ENCODE assay signal across 8 cellular contexts in the genomic region with DNA sequence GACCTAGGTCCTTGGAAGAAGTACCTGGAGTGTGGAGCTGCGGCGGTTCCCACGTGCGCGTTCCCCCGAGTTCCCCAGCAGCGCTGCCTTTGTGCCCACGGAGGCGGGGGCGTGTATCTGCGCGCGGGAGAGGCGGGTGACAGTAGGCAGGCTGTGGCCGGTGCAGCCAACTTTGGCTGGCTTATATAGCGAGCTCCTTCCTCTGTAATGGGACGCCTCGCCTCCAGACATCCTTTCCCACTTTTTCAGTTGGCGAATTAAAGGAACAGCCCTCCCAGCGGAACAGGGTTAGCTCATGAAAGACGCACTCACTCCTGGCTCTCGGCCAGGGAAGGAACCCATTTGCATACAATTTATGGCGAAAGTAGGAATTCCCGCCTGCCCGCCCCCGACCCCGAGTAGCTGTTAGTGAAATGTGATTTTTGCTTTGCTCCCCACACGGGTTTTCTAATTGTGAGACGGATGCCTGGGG. TPM values are rescaled to one million over a fixed set of nuclear protein-coding genes. Genes with fewer than 3 reads are reported as not detected.
A peak's percentile ranks its signal among the peaks of the same experiment; 100 is the strongest.
DNase-seq lines count a peak whose midpoint lies in the region; ATAC-seq, FAIRE-seq and TF ChIP-seq lines count a peak whose summit lies in the region.

A gene (minus strand): TSS at position 159 of the 472 bp plus-strand sequence. CDS start 27,139 bp downstream, outside the sequence.

- no peaks in the 10 kb centered on the region for H3K36me3 Mint-ChIP-seq in neural progenitor cell

- no peaks in the 10 kb centered on the region for H3K79me2 ChIP-seq in neural progenitor cell (ENCODE audit: low read depth)

- peaks cover 26% of the 10 kb centered on the region for H3F3A ChIP-seq in neural progenitor cell (ENCODE audit: low read depth)

- no peak for FAIRE-seq in GM19239 (lab: Jason Lieb, UNC)

- H3K4me1 Mint-ChIP-seq in neural progenitor cell = peaks cover 44% of the 10 kb centered on the region

- H3K27me3 ChIP-seq in RWPE2 (ENCODE audit: insufficient read depth, poor library complexity, severe bottlenecking) = no peaks in the 10 kb centered on the region
- H3K27me3 ChIP-seq in neural progenitor cell = peaks cover 60% of the 10 kb centered on the region

- H3K9me3 Mint-ChIP-seq in neural progenitor cell = peaks cover 3% of the 10 kb centered on the region

- H3K4me3 ChIP-seq in RWPE2 (ENCODE audit: severe bottlenecking) (peak within 1 kb of the TSS; percentile 35), fibroblast of villous mesenchyme (ENCODE audit: low read depth, low read length) (peak within 1 kb of the TSS; percentile 54), neural progenitor cell (peak within 1 kb of the TSS; percentile 39)

- H3K27me3 Mint-ChIP-seq in neural progenitor cell (ENCODE audit: insufficient read depth, low read depth) = peaks cover 39% of the 10 kb centered on the region

- H3K27ac ChIP-seq in RWPE2 (ENCODE audit: poor library complexity, severe bottlenecking) (peak within 1 kb of the TSS; percentile 95), neural progenitor cell (peak within 1 kb of the TSS; percentile 79)

- peaks cover 39% of the 10 kb centered on the region for H3K4me1 ChIP-seq in RWPE2 (ENCODE audit: insufficient read depth, poor library complexity, severe bottlenecking)
- peaks cover 50% of the 10 kb centered on the region for H3K4me1 ChIP-seq in neural progenitor cell

- in situ Hi-C loops in GM13977 (cut with MboI; ENCODE audit: low pct_unique_long_range_greater_than_20kb, low sequenced_read_pairs, unreplicated experiment) = no loop called here

- DNase-seq in HCEC 1CT (peak; percentile 88), RWPE2 (ENCODE audit: low spot score) (peak; percentile 88), fibroblast of villous mesenchyme (ENCODE audit: low read depth) (peak; percentile 70), neural progenitor cell (ENCODE audit: low spot score) (peak; percentile 87), GM13977 (ENCODE audit: low spot score) (no peak), GM19239 (ENCODE audit: insufficient read length, low spot score) (no peak)
- DNase-seq in activated naive CD4-positive, alpha-beta T cell treated with anti-CD3 and anti-CD28 coated beads, Interleukin-2, amount 50 U/mL, for 16 hours = no peak

- H3K27ac Mint-ChIP-seq in neural progenitor cell = no peak within 1 kb of the TSS

- no peak within 1 kb of the TSS for H2AFZ ChIP-seq in neural progenitor cell (replicated peaks)

- no peaks in the 10 kb centered on the region for H4K20me1 ChIP-seq in neural progenitor cell (ENCODE audit: low read depth)

- H3K9me3 ChIP-seq in RWPE2 (ENCODE audit: severe bottlenecking) (no peaks in the 10 kb centered on the region), neural progenitor cell (ENCODE audit: low read depth) (no peaks in the 10 kb centered on the region)

- peak within 1 kb of the TSS; percentile 85 for H3K4me3 Mint-ChIP-seq in neural progenitor cell

- TF ChIP-seq CTCF in RWPE2 (IDR thresholded peaks at IDR 0.05; ENCODE audit: poor library complexity, severe bottlenecking) (no peak), fibroblast of villous mesenchyme (IDR thresholded peaks at IDR 0.05; ENCODE audit: insufficient read depth, low read depth, low read length) (no peak), neural progenitor cell (IDR thresholded peaks at IDR 0.05) (no peak), GM13977 (IDR thresholded peaks at IDR 0.05; ENCODE audit: extremely low read depth, insufficient read depth, missing control alignments) (no peak)

- ATAC-seq in RWPE2 (ENCODE audit: low read depth) (peak; percentile 62), GM18511 (IDR thresholded peaks at IDR 0.05; ENCODE audit: unreplicated experiment) (no peak)

- H3K9ac ChIP-seq in neural progenitor cell = no peak within 1 kb of the TSS

- H3K36me3 ChIP-seq in RWPE2 (ENCODE audit: low read depth) (peaks cover 3% of the 10 kb centered on the region; the same call in 1 of the 2 replicates), neural progenitor cell (no peaks in the 10 kb centered on the region)

- peak within 1 kb of the TSS; percentile 72 for H3K4me2 ChIP-seq in neural progenitor cell

RNA-seq across cellular contexts. Expression of the gene that starts here (rescaled TPM):
- total RNA-seq in fibroblast of villous mesenchyme = 371 and 386 TPM in 2 replicates
- total RNA-seq in neural progenitor cell (ENCODE audit: low replicate concordance) = 54.9 and 56.1 TPM in 2 replicates

Comparison
In these comparisons a context has a peak if more than half of its experiments do, and no peak if none do; other contexts are left out.
1. DNase-seq: peak in HCEC 1CT (single experiment), RWPE2 (single experiment), fibroblast of villous mesenchyme (single experiment) and neural progenitor cell (single experiment); none in GM13977 (single experiment), activated naive CD4-positive, alpha-beta T cell treated with anti-CD3 and anti-CD28 coated beads, Interleukin-2, amount 50 U/mL, for 16 hours (single experiment) and GM19239 (single experiment).
2. Peak in every context shown above with its lines, with median percentiles within 50 percentile points of each other: H3K4me3 ChIP-seq.